In genomic region chr10:13706175-13706574, GRCh38 we compare ENCODE assay signal across 12 cellular contexts.
DNase-seq lines count a peak whose midpoint lies in the region; ATAC-seq and TF ChIP-seq lines count a peak whose summit lies in the region.
"Had no signal": no experiment of that assay in that cellular context is flagged by ENCODE, and none has a peak within 500 bp of the region (broad histone marks: within the 10 kb centered on the region; RNA-seq: fewer than 3 reads in every experiment).

No MANE protein-coding gene starts in this region.

- WGBS in mammary epithelial cell (ENCODE audit: low coverage, missing lambda C conversion rate), result 43% methylated on average over 4 of the region's 4 CpGs
- 62 to 80% (median 75%) methylated on average over 4 of the region's 4 CpGs for WGBS in spleen, 5 donors

- H4K20me1 ChIP-seq in mammary epithelial cell (ENCODE audit: insufficient read depth, low read length), result no peaks in the 10 kb centered on the region

- intact Hi-C loops in mammary epithelial cell (cut with micrococcal nuclease) (loop anchor here (5.0 kb wide), 1 partner anchor 41 kb away; no protein-coding TSS in a partner anchor), spleen (cut with DNase I; ENCODE audit: low total_unique reads) (no loop called here), left colon (cut with DNase I, micrococcal nuclease) (no loop called here)

- CTCF ChIA-PET in mammary epithelial cell (lab: Charles Lee; ENCODE audit: low non-redundant PET), result interaction anchor here (0.5 kb wide), 1 partner anchor 24 kb away, joined by 7 read pairs; no protein-coding TSS in a partner anchor

- H3K4me2 ChIP-seq in mammary epithelial cell (ENCODE audit: insufficient read depth, low read depth, low read length), result peak overlapping the region; percentile 87

- BruUV-seq in mammary epithelial cell (replicated peaks; lab: Mats Ljungman, UMichigan), result no TSS peak

- H2AFZ ChIP-seq in mammary epithelial cell (ENCODE audit: low read depth, low read length), result no peak overlapping the region

- DNase-seq in HFF-Myc (ENCODE audit: extremely low read depth, low read depth) (no peak), mammary epithelial cell (no peak), kidney epithelial cell (ENCODE audit: low read depth) (no peak), spleen (no peak), NCI-H2029 treated with DMSO at 0.1 percent for 48 hours (lab: John Stamatoyannopoulos, UW) (no peak), left colon (no peak)
- DNase-seq in central memory CD4-positive, alpha-beta T cell, result no peak
- DNase-seq: activated CD8-positive, alpha-beta memory T cell treated with anti-CD3 and anti-CD28 coated beads for 24 hours; KG1; stimulated activated CD4-positive, alpha-beta T cell treated with anti-CD3 and anti-CD28 coated beads, Interleukin-12 subunit alpha, Interleukin-12 subunit beta, amount 100 ng/mL, for 4 hours had no signal

- H3K36me3 ChIP-seq in mammary epithelial cell (ENCODE audit: insufficient read depth, low read length) (peaks cover 3% of the 10 kb centered on the region), kidney epithelial cell (ENCODE audit: control insufficient read depth, insufficient read depth, low read length) (no peaks in the 10 kb centered on the region), spleen (peaks cover 0 to 5% (median 0%) of the 10 kb centered on the region in 6 donors)
- H3K36me3 ChIP-seq: cardiac muscle cell had no signal

- peaks cover 61% of the 10 kb centered on the region for H3K79me2 ChIP-seq in mammary epithelial cell (ENCODE audit: insufficient read depth, low read length)

- peak overlapping the region; percentile 59 for H3K9ac ChIP-seq in mammary epithelial cell (ENCODE audit: insufficient read depth, low read length)

- H3K27ac ChIP-seq in mammary epithelial cell (ENCODE audit: insufficient read depth, low read depth, low read length) (peak overlapping the region; percentile 13), spleen (peak overlapping the region in 6 of 8 donors; percentile 37 to 78 (median 67))
- H3K27ac ChIP-seq: cardiac muscle cell had no signal

- no peak for TF ChIP-seq POLR2A in spleen (IDR thresholded peaks at IDR 0.05)

- in situ Hi-C loops in mammary epithelial cell (cut with MboI; ENCODE audit: low sequenced_read_pairs in 2 of 2), result no loop called here

- ATAC-seq in HG03139 (IDR thresholded peaks at IDR 0.05; ENCODE audit: unreplicated experiment), result no peak
- ATAC-seq in left colon, result no peak

- H3K9me3 ChIP-seq in mammary epithelial cell (replicated peaks; ENCODE audit: insufficient read depth, low read length), result no peaks in the 10 kb centered on the region
- no peaks in the 10 kb centered on the region for H3K9me3 ChIP-seq in spleen

- H3K27me3 ChIP-seq in mammary epithelial cell (ENCODE audit: insufficient read depth, low read length) (no peaks in the 10 kb centered on the region), kidney epithelial cell (ENCODE audit: control insufficient read depth, insufficient read depth, low read length) (no peaks in the 10 kb centered on the region), spleen (replicated peaks in 1 of 7) (peaks cover 0 to 9% (median 0%) of the 10 kb centered on the region in 7 donors)
- H3K27me3 ChIP-seq: cardiac muscle cell had no signal

- peaks cover 28% of the 10 kb centered on the region for H3K4me1 ChIP-seq in mammary epithelial cell (ENCODE audit: insufficient read depth, low read length)
- H3K4me1 ChIP-seq in spleen, result peaks cover 0 to 72% (median 41%) of the 10 kb centered on the region in 6 donors

- dilution Hi-C loops in mammary epithelial cell (cut with HindIII; ENCODE audit: low sequenced_read_pairs), result no loop called here

- H3K4me3 ChIP-seq in HFF-Myc (replicated peaks; ENCODE audit: low read depth, low read length) (peak overlapping the region; percentile 90), mammary epithelial cell (replicated peaks in 1 of 3; ENCODE audit: insufficient read depth in 1 of 3, low read depth in 2 of 3, low read length in 3 of 3) (peak overlapping the region; percentile 66 to 83 (median 68)), kidney epithelial cell (ENCODE audit: low read depth, low read length) (peak overlapping the region; percentile 48), spleen (peak overlapping the region; percentile 3 to 70 (median 36))
- H3K4me3 ChIP-seq: cardiac muscle cell had no signal

- TF ChIP-seq CTCF in HFF-Myc (IDR thresholded peaks at IDR 0.05; ENCODE audit: low read depth, low read length, missing control alignments), result no peak
- no peak for TF ChIP-seq CTCF in mammary epithelial cell (conservative IDR thresholded peaks at IDR 0.05 in 1 of 2, IDR thresholded peaks at IDR 0.05 in 1 of 2; ENCODE audit: extremely low read depth in 1 of 2, insufficient read depth in 1 of 2, low read depth in 1 of 2, low read length in 2 of 2)
- no peak for TF ChIP-seq CTCF in kidney epithelial cell (IDR thresholded peaks at IDR 0.05; ENCODE audit: insufficient read depth, low read length, poor library complexity, severe bottlenecking)
- no peak for TF ChIP-seq CTCF in spleen (IDR thresholded peaks at IDR 0.05 in 8 of 11, conservative IDR thresholded peaks at IDR 0.05 in 3 of 11)

Comparison
In these comparisons a context has a peak if more than half of its experiments do, and no peak if none do; other contexts are left out.
1. H3K4me3 ChIP-seq: peak in every context shown above with its lines; median percentile 90 in HFF-Myc; 68 in mammary epithelial cell; 48 in kidney epithelial cell; 36 in spleen.